ENCODE assay signal across 1 cellular context in the genomic region with DNA sequence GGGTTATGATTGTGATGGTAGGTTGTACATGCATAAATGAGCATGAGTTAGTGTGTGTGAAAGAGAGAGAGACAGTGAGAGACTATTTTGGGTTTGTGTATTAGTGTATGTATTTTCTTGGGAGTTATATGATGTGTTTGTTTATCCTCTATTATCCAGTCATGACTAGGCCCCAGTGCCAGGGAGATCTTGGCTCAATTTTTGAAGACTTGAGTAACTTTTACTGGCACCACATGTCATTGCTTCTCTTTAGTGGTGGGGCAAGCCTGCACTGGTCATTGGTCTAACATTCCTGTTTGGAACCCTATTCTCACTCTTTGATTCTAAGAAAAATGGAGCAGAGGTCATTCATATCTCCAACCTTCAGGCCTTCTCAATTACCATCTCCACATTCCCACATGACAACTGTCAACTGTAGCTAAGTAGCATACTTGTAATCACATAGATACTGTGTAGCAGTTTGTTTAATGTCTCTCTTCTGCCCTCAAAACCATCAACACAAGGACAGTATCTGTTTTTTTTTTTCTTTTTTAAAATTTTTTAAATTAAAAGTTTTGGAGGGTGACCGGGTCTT.
TF ChIP-seq lines count a peak whose summit lies in the region.

No MANE protein-coding gene starts in this region.

TF ChIP-seq in HCT116, 20 proteins besides CTCF, POLR2A, EP300 and RAD21:
- TF ChIP-seq, protein P1, sequence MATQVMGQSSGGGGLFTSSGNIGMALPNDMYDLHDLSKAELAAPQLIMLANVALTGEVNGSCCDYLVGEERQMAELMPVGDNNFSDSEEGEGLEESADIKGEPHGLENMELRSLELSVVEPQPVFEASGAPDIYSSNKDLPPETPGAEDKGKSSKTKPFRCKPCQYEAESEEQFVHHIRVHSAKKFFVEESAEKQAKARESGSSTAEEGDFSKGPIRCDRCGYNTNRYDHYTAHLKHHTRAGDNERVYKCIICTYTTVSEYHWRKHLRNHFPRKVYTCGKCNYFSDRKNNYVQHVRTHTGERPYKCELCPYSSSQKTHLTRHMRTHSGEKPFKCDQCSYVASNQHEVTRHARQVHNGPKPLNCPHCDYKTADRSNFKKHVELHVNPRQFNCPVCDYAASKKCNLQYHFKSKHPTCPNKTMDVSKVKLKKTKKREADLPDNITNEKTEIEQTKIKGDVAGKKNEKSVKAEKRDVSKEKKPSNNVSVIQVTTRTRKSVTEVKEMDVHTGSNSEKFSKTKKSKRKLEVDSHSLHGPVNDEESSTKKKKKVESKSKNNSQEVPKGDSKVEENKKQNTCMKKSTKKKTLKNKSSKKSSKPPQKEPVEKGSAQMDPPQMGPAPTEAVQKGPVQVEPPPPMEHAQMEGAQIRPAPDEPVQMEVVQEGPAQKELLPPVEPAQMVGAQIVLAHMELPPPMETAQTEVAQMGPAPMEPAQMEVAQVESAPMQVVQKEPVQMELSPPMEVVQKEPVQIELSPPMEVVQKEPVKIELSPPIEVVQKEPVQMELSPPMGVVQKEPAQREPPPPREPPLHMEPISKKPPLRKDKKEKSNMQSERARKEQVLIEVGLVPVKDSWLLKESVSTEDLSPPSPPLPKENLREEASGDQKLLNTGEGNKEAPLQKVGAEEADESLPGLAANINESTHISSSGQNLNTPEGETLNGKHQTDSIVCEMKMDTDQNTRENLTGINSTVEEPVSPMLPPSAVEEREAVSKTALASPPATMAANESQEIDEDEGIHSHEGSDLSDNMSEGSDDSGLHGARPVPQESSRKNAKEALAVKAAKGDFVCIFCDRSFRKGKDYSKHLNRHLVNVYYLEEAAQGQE (IDR thresholded peaks at IDR 0.05; ENCODE audit: low read depth) = no peak
- TF ChIP-seq, protein P2, sequence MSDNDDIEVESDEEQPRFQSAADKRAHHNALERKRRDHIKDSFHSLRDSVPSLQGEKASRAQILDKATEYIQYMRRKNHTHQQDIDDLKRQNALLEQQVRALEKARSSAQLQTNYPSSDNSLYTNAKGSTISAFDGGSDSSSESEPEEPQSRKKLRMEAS (IDR thresholded peaks at IDR 0.05) = no peak
- TF ChIP-seq EZH2phosphoT487 (IDR thresholded peaks at IDR 0.05; ENCODE audit: borderline replicate concordance) (no peak), CEBPB (IDR thresholded peaks at IDR 0.05; ENCODE audit: low read depth) (no peak), ZNF274 (IDR thresholded peaks at IDR 0.05; ENCODE audit: low read depth, low read length) (no peak), EGR1 (IDR thresholded peaks at IDR 0.05; ENCODE audit: low read depth) (no peak), SRF (IDR thresholded peaks at IDR 0.05; ENCODE audit: low read depth) (no peak), EZH2 (IDR thresholded peaks at IDR 0.05) (no peak)
